In genomic region chr7:5380350-5381210, GRCh38 we compare ENCODE assay signal across 20 cellular contexts.
"Had no signal": no experiment of that assay in that cellular context is flagged by ENCODE, and none has a peak within 500 bp of the region (broad histone marks: within the 10 kb centered on the region; RNA-seq: fewer than 3 reads in every experiment).

No MANE protein-coding gene starts in this region.

- H3K27ac Mint-ChIP-seq: activated naive CD8-positive, alpha-beta T cell had no signal

- H3K36me3 Mint-ChIP-seq: naive B cell had no signal

- ATAC-seq: foreskin keratinocyte, left cardiac atrium, lower lobe of right lung, upper lobe of right lung had no signal

- H3K4me3 ChIP-seq: lower lobe of right lung, upper lobe of right lung had no signal

- DNase-seq: activated CD4-positive, alpha-beta memory T cell treated with anti-CD3 and anti-CD28 coated beads, Interleukin-2, amount 10 ng/mL, durations not matched to agents 7 days and 5 days; activated CD4-positive, alpha-beta T cell treated with anti-CD3 and anti-CD28 coated beads for 4 hours; activated gamma-delta T cell; activated T-cell treated with anti-CD3 and anti-CD28 coated beads, Interleukin-2, amount 50 U/mL, for 48 hours; amniotic stem cell; caudate nucleus; effector CD8-positive, alpha-beta T cell; foreskin keratinocyte; head of caudate nucleus; left cardiac atrium; lower lobe of right lung; midbrain; naive B cell; posterior cingulate gyrus; retina; stimulated activated CD4-positive, alpha-beta T cell treated with anti-CD3 and anti-CD28 coated beads, Interleukin-2, amount 100 ng/mL, for 48 hours; stimulated activated naive CD4-positive, alpha-beta T cell; T-helper 2 cell; upper lobe of right lung had no signal

- H3K4me3 Mint-ChIP-seq: activated CD4-positive, alpha-beta memory T cell treated with anti-CD3 and anti-CD28 coated beads, Interleukin-2, amount 10 ng/mL, durations not matched to agents 7 days and 5 days; activated naive CD8-positive, alpha-beta T cell; naive B cell had no signal

- H3K9me3 ChIP-seq: lower lobe of right lung, upper lobe of right lung had no signal

- H3K27me3 ChIP-seq: foreskin keratinocyte, upper lobe of right lung had no signal

- H3K27ac ChIP-seq: foreskin keratinocyte, lower lobe of right lung, upper lobe of right lung had no signal

- H3K27me3 Mint-ChIP-seq: activated CD4-positive, alpha-beta memory T cell treated with anti-CD3 and anti-CD28 coated beads, Interleukin-2, amount 10 ng/mL, durations not matched to agents 7 days and 5 days; activated naive CD8-positive, alpha-beta T cell; naive B cell had no signal

- H3K9me3 Mint-ChIP-seq: activated CD4-positive, alpha-beta memory T cell treated with anti-CD3 and anti-CD28 coated beads, Interleukin-2, amount 10 ng/mL, durations not matched to agents 7 days and 5 days; naive B cell had no signal

- H3K4me1 ChIP-seq: foreskin keratinocyte had no signal
